In the genomic region with DNA sequence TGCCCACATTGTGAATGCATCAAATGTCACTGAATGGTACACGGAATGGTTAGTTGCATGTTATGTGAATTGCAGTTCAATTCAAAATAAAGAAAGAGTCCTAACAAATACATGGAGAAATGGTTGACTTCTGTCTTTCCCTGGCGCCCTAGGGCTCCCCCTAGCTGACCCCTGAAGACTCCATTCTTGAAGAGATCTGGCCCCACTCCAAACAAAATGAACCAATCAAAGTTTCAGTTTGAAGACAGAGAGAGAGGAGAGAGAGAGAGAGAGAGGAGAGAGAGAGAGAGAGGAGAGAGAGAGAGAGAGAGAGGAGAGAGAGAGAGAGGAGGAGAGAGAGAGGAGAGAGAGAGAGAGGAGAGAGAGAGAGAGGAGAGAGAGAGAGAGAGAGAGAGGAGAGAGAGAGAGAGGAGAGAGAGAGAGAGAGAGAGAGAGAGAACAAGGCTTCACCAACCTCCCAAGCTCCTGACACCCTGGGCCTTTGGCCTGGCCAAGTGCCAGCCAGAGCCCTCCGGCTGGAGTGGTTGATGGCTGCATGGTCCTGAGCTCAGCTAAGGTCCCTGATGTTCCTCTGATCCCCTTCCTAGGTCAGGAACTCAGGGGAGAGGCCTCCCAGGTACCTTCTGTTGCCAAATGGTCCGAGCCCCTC, we compare ENCODE assay signal across 15 cellular contexts.
DNase-seq lines count a peak whose midpoint lies in the region; ATAC-seq and TF ChIP-seq lines count a peak whose summit lies in the region.
"Had no signal": no experiment of that assay in that cellular context is flagged by ENCODE, and none has a peak within 500 bp of the region (broad histone marks: within the 10 kb centered on the region; RNA-seq: fewer than 3 reads in every experiment).

No MANE protein-coding gene starts in this region.

- no peaks in the 10 kb centered on the region for H3K9me3 ChIP-seq in OCI-LY7 (ENCODE audit: low read length)
- H3K9me3 ChIP-seq: transverse colon had no signal

- no peaks in the 10 kb centered on the region for H3K36me3 Mint-ChIP-seq in stimulated activated effector memory CD8-positive, alpha-beta T cell treated with anti-CD3 and anti-CD28 coated beads, Interleukin-12 subunit alpha, Interleukin-12 subunit beta, amount 100 ng/mL, for 72 hours
- H3K36me3 Mint-ChIP-seq: activated CD8-positive, alpha-beta memory T cell treated with anti-CD3 and anti-CD28 coated beads, Interleukin-2, amount 10 ng/mL, durations not matched to agents 7 days and 5 days; activated naive CD4-positive, alpha-beta T cell treated with anti-CD3 and anti-CD28 coated beads, Interleukin-2, amount 50 U/mL, for 72 hours; CD4-positive, alpha-beta memory T cell had no signal

- H3K27ac ChIP-seq in OCI-LY7 (ENCODE audit: low read depth, low read length, poor library complexity, severe bottlenecking): no peak overlapping the region
- H3K27ac ChIP-seq: transverse colon had no signal

- no peak overlapping the region for H3K4me3 Mint-ChIP-seq in stimulated activated effector memory CD8-positive, alpha-beta T cell treated with anti-CD3 and anti-CD28 coated beads, Interleukin-12 subunit alpha, Interleukin-12 subunit beta, amount 100 ng/mL, for 72 hours
- H3K4me3 Mint-ChIP-seq: activated CD8-positive, alpha-beta memory T cell treated with anti-CD3 and anti-CD28 coated beads, Interleukin-2, amount 10 ng/mL, durations not matched to agents 7 days and 5 days; CD4-positive, alpha-beta memory T cell had no signal

- no peaks in the 10 kb centered on the region for H4K20me1 ChIP-seq in OCI-LY7 (ENCODE audit: insufficient read depth, low read length)

- in situ Hi-C loops in GM13976 (cut with MboI; ENCODE audit: low sequenced_read_pairs, unreplicated experiment): no loop called here

- H3K79me2 ChIP-seq in OCI-LY7 (ENCODE audit: insufficient read depth, low read depth, low read length): no peaks in the 10 kb centered on the region

- no peak overlapping the region for H3K4me3 ChIP-seq in OCI-LY7 (ENCODE audit: low read depth, low read length, poor library complexity, severe bottlenecking)
- H3K4me3 ChIP-seq in fibroblast of mammary gland (ENCODE audit: control insufficient read depth, low read depth, low read length): no peak overlapping the region
- H3K4me3 ChIP-seq: transverse colon had no signal

- intact Hi-C loops in OCI-LY7 (cut with micrococcal nuclease; ENCODE audit: unreplicated experiment): no loop called here

- no peaks in the 10 kb centered on the region for H3K9me2 ChIP-seq in OCI-LY7 (ENCODE audit: insufficient read depth, low read length)

- H3K4me2 ChIP-seq in OCI-LY7 (ENCODE audit: low read length): no peak overlapping the region

- ATAC-seq in HG02610 (IDR thresholded peaks at IDR 0.05; ENCODE audit: unreplicated experiment): no peak
- no peak for ATAC-seq in stimulated activated effector memory CD8-positive, alpha-beta T cell treated with anti-CD3 and anti-CD28 coated beads, Interleukin-12 subunit alpha, Interleukin-12 subunit beta, amount 100 ng/mL, for 72 hours
- ATAC-seq: activated CD8-positive, alpha-beta memory T cell treated with anti-CD3 and anti-CD28 coated beads, Interleukin-2, amount 10 ng/mL, durations not matched to agents 7 days and 5 days; activated naive CD4-positive, alpha-beta T cell treated with anti-CD3 and anti-CD28 coated beads, Interleukin-2, amount 50 U/mL, for 72 hours; esophagus mucosa had no signal

- DNase-seq in Daoy (ENCODE audit: low read depth) (peak; percentile 40), H4 (ENCODE audit: low spot score) (peak; percentile 26), OCI-LY7 (ENCODE audit: low spot score) (peak; percentile 1), fibroblast of mammary gland (ENCODE audit: low read depth) (peak; percentile 8), COR-L47 (lab: John Stamatoyannopoulos, UW) (no peak), GM13976 (ENCODE audit: low spot score) (no peak)
- no peak for DNase-seq in stimulated activated effector memory CD8-positive, alpha-beta T cell treated with anti-CD3 and anti-CD28 coated beads, Interleukin-12 subunit alpha, Interleukin-12 subunit beta, amount 100 ng/mL, for 72 hours (ENCODE audit: low spot score in 2 of 2)
- DNase-seq: activated CD8-positive, alpha-beta memory T cell treated with anti-CD3 and anti-CD28 coated beads, Interleukin-2, amount 10 ng/mL, durations not matched to agents 7 days and 5 days; CD4-positive, alpha-beta memory T cell; mesenchymal stem cell; NCI-H1417 treated with DMSO at 0.1 percent for 48 hours; transverse colon had no signal

- H3K4me1 ChIP-seq in OCI-LY7 (ENCODE audit: insufficient read depth, low read length, poor library complexity, severe bottlenecking): no peaks in the 10 kb centered on the region
- H3K4me1 ChIP-seq: transverse colon had no signal

- CTCF ChIA-PET in OCI-LY7 (lab: Charles Lee; ENCODE audit: unreplicated experiment): no interaction called here

- TF ChIP-seq CTCF in OCI-LY7 (conservative IDR thresholded peaks at IDR 0.05; ENCODE audit: low read length) (peak; percentile 52), fibroblast of mammary gland (conservative IDR thresholded peaks at IDR 0.05; ENCODE audit: control insufficient read depth, insufficient read depth, low read depth, low read length) (no peak), GM13976 (IDR thresholded peaks at IDR 0.05; ENCODE audit: borderline replicate concordance, control extremely low read depth, extremely low read depth, insufficient read depth, missing control alignments) (no peak)

- no peak overlapping the region for H2AFZ ChIP-seq in OCI-LY7 (ENCODE audit: low read length)

- POLR2A ChIA-PET in OCI-LY7 (lab: Charles Lee): interaction anchor here (0.6 kb wide), 1 partner anchor 29 kb away, joined by 3 read pairs; no protein-coding TSS in a partner anchor

- no peak overlapping the region for H3K27ac Mint-ChIP-seq in stimulated activated effector memory CD8-positive, alpha-beta T cell treated with anti-CD3 and anti-CD28 coated beads, Interleukin-12 subunit alpha, Interleukin-12 subunit beta, amount 100 ng/mL, for 72 hours
- H3K27ac Mint-ChIP-seq: activated CD8-positive, alpha-beta memory T cell treated with anti-CD3 and anti-CD28 coated beads, Interleukin-2, amount 10 ng/mL, durations not matched to agents 7 days and 5 days; activated naive CD4-positive, alpha-beta T cell treated with anti-CD3 and anti-CD28 coated beads, Interleukin-2, amount 50 U/mL, for 72 hours; CD4-positive, alpha-beta memory T cell had no signal

- H3K9me3 Mint-ChIP-seq in stimulated activated effector memory CD8-positive, alpha-beta T cell treated with anti-CD3 and anti-CD28 coated beads, Interleukin-12 subunit alpha, Interleukin-12 subunit beta, amount 100 ng/mL, for 72 hours: no peaks in the 10 kb centered on the region
- H3K9me3 Mint-ChIP-seq: activated naive CD4-positive, alpha-beta T cell treated with anti-CD3 and anti-CD28 coated beads, Interleukin-2, amount 50 U/mL, for 72 hours had no signal

- no peaks in the 10 kb centered on the region for H3K36me3 ChIP-seq in OCI-LY7 (ENCODE audit: insufficient read depth, low read length)
- H3K36me3 ChIP-seq: transverse colon had no signal

- no TSS peak for BruUV-seq in OCI-LY7 (replicated peaks; lab: Mats Ljungman, UMichigan)

- H3K4me1 Mint-ChIP-seq in stimulated activated effector memory CD8-positive, alpha-beta T cell treated with anti-CD3 and anti-CD28 coated beads, Interleukin-12 subunit alpha, Interleukin-12 subunit beta, amount 100 ng/mL, for 72 hours: no peaks in the 10 kb centered on the region
- H3K4me1 Mint-ChIP-seq: activated CD8-positive, alpha-beta memory T cell treated with anti-CD3 and anti-CD28 coated beads, Interleukin-2, amount 10 ng/mL, durations not matched to agents 7 days and 5 days had no signal

Comparison
In these comparisons a context has a peak if more than half of its experiments do, and no peak if none do; other contexts are left out.
1. DNase-seq: peak in Daoy (single experiment), H4 (single experiment), OCI-LY7 (single experiment) and fibroblast of mammary gland (single experiment); none in COR-L47 (single experiment), GM13976 (single experiment) and stimulated activated effector memory CD8-positive, alpha-beta T cell treated with anti-CD3 and anti-CD28 coated beads, Interleukin-12 subunit alpha, Interleukin-12 subunit beta, amount 100 ng/mL, for 72 hours (0 of 2).